In the genomic region with DNA sequence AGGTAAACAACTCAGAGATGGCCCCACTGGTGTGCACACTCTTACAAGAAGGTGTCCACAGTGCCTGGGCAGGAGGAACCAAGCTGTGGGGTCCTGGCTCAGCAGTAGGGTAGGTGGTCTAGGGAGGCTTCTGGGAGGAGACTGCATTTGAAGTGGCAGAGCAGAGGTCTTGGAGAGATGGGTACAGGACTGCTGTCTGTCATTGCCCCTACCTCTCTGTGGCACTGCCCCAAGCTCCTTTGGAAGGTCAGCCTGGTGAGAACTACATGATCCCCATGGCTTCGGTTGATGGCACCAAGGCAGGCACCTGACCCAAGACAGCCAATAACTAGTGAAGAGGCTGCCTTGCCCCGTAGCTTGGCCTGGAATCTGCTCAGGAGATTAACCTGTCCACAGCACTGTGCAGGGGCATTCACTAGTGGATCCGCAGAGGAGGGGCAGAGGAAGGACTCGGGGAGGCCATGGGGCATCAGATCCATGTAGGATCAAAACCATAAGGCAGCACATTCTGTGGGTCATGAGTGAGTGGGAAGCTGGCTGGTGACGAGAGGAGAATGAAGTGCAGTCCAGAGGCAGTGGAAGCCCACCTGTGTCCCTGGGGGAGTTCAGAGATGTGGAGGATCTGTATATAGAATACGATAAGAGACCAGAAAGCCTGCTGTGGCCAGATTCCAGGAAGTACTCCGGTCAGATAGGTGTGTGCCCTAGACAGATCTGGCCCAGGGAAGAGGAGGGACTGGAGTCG, we compare ENCODE assay signal across 1 cellular context.
TF ChIP-seq lines count a peak whose summit lies in the region.

No MANE protein-coding gene starts in this region.

TF ChIP-seq in H1, 55 proteins besides CTCF, POLR2A, EP300 and RAD21:
- TF ChIP-seq MAFK (IDR thresholded peaks at IDR 0.05; ENCODE audit: low read depth, low read length) (no peak), NRF1 (IDR thresholded peaks at IDR 0.05; ENCODE audit: low read depth, low read length) (no peak), NANOG (IDR thresholded peaks at IDR 0.05; ENCODE audit: insufficient read depth, low read depth, low read length, poor library complexity, severe bottlenecking) (no peak), HDAC2 (IDR thresholded peaks at IDR 0.05; ENCODE audit: borderline replicate concordance in 1 of 2, low read depth in 2 of 2, low read length in 2 of 2) (no peak)
- TF ChIP-seq, protein P1, sequence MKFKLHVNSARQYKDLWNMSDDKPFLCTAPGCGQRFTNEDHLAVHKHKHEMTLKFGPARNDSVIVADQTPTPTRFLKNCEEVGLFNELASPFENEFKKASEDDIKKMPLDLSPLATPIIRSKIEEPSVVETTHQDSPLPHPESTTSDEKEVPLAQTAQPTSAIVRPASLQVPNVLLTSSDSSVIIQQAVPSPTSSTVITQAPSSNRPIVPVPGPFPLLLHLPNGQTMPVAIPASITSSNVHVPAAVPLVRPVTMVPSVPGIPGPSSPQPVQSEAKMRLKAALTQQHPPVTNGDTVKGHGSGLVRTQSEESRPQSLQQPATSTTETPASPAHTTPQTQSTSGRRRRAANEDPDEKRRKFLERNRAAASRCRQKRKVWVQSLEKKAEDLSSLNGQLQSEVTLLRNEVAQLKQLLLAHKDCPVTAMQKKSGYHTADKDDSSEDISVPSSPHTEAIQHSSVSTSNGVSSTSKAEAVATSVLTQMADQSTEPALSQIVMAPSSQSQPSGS (IDR thresholded peaks at IDR 0.05; ENCODE audit: low read length): no peak
TF ChIP-seq in H1: peak in this region for 0.
